ENCODE assay signal across 1 cellular context in genomic region chr20:48839518-48839917, GRCh38.
TF ChIP-seq lines count a peak whose summit lies in the region.

No MANE protein-coding gene starts in this region.

TF ChIP-seq in SK-N-SH, 30 proteins besides CTCF, POLR2A, EP300 and RAD21 (continued from another document):
- TF ChIP-seq REST (IDR thresholded peaks at IDR 0.05; ENCODE audit: low read depth, low read length), result no peak
- TF ChIP-seq TEAD4 (IDR thresholded peaks at IDR 0.05; ENCODE audit: borderline replicate concordance, insufficient read depth), result no peak
- TF ChIP-seq MXI1 (IDR thresholded peaks at IDR 0.05; ENCODE audit: low read depth, low read length), result no peak
- TF ChIP-seq PBX3 (IDR thresholded peaks at IDR 0.05), result no peak
- TF ChIP-seq GATA2 (CRISPR knock-in tag; IDR thresholded peaks at IDR 0.05), result no peak
